1 cellular context compared by ENCODE assay signal in the genomic region with DNA sequence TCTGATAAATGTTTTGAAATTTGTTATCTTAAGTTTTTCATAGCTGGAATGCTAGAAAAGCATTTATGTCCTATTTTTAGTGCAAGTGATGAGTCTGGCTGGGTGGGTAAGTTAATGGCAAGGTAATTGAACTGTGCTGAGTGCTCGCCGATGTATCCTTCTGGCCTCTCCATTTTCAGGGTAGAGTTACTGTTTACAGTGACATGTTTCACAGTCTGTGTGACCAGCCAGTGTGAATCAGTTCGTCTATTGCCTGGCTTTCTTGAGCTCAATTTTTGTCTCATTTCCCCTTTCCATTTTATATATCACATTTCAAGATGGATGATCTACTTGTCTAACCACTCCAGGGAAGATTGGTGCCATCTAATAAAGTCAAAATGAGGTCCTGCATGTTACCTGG.
TF ChIP-seq lines count a peak whose summit lies in the region.

No MANE protein-coding gene starts in this region.

TF ChIP-seq in IMR-90, 13 proteins besides CTCF, POLR2A, EP300 and RAD21:
- TF ChIP-seq ELK1 (IDR thresholded peaks at IDR 0.05; ENCODE audit: borderline replicate concordance, low read depth, low read length) (no peak), CHD1 (IDR thresholded peaks at IDR 0.05; ENCODE audit: low read depth, low read length) (no peak), MXI1 (IDR thresholded peaks at IDR 0.05; ENCODE audit: borderline replicate concordance, low read depth, low read length) (no peak), USF2 (IDR thresholded peaks at IDR 0.05; ENCODE audit: low read depth, low read length) (no peak), MAZ (IDR thresholded peaks at IDR 0.05; ENCODE audit: borderline replicate concordance, low read depth, low read length) (no peak), BHLHE40 (IDR thresholded peaks at IDR 0.05; ENCODE audit: low read depth, low read length) (no peak)
